Comparison of ENCODE assay signal across 8 cellular contexts in genomic region chr7:28180364-28181147, GRCh38. TPM values are rescaled to one million over a fixed set of nuclear protein-coding genes. Genes with fewer than 3 reads are reported as not detected.
DNase-seq lines count a peak whose midpoint lies in the region; ATAC-seq and TF ChIP-seq lines count a peak whose summit lies in the region.

JAZF1 (minus strand) TSS chr7:28180795.

- peaks cover 66% of the 10 kb centered on the region for H3K27me3 ChIP-seq in WERI-Rb-1 (ENCODE audit: insufficient read depth, low read depth, severe bottlenecking)
- H3K27me3 ChIP-seq in iPS-18a (ENCODE audit: control insufficient read depth, insufficient read depth, low read length), result peaks cover 25% of the 10 kb centered on the region
- H3K27me3 ChIP-seq in gastrocnemius medialis, result no peaks in the 10 kb centered on the region

- BruUV-seq in MCF 10A (replicated peaks; lab: Mats Ljungman, UMichigan), result no TSS peak

- intact Hi-C loops in MCF 10A (cut with micrococcal nuclease) (no loop called here), gastrocnemius medialis (cut with DNase I; ENCODE audit: low total_unique reads) (loop anchor here (2.0 to 5.0 kb wide), 2 partner anchors 72 to 227 kb away; no protein-coding TSS in a partner anchor)

- in situ Hi-C loops in gastrocnemius medialis (cut with MboI; ENCODE audit: low sequenced_read_pairs in 4 of 4), result no loop called here

- no peaks in the 10 kb centered on the region for H3K36me3 Mint-ChIP-seq in MCF 10A (ENCODE audit: insufficient read depth, unreplicated experiment)

- no peak for TF ChIP-seq CTCF in WERI-Rb-1 (IDR thresholded peaks at IDR 0.05; ENCODE audit: low read depth, low read length)
- no peak for TF ChIP-seq CTCF in MCF 10A (IDR thresholded peaks at IDR 0.05; ENCODE audit: unreplicated experiment)
- no peak for TF ChIP-seq CTCF in gastrocnemius medialis (IDR thresholded peaks at IDR 0.05 in 4 of 5, conservative IDR thresholded peaks at IDR 0.05 in 1 of 5)

- peaks cover 11% of the 10 kb centered on the region for H3K4me1 Mint-ChIP-seq in MCF 10A (ENCODE audit: insufficient read depth, unreplicated experiment)

- peak within 1 kb of the TSS; percentile 74 for H3K4me3 Mint-ChIP-seq in MCF 10A (ENCODE audit: unreplicated experiment)

- H3K27ac ChIP-seq in WERI-Rb-1 (no peak within 1 kb of the TSS), iPS-18a (ENCODE audit: low read length) (no peak within 1 kb of the TSS), gastrocnemius medialis (peak within 1 kb of the TSS; percentile 85 to 91 (median 88))

- no peak within 1 kb of the TSS for H3K9ac ChIP-seq in iPS-18a (ENCODE audit: low read length)

- H3K9me3 Mint-ChIP-seq in MCF 10A (ENCODE audit: unreplicated experiment), result no peaks in the 10 kb centered on the region

- H3K4me3 ChIP-seq in WERI-Rb-1 (ENCODE audit: low read depth, low read length), result peak within 1 kb of the TSS; percentile 47
- peak within 1 kb of the TSS; percentile 68 for H3K4me3 ChIP-seq in iPS-18a (ENCODE audit: low read length)
- peak within 1 kb of the TSS; percentile 89 to 98 (median 94) for H3K4me3 ChIP-seq in gastrocnemius medialis

- H3K27me3 Mint-ChIP-seq in MCF 10A (ENCODE audit: insufficient read depth, unreplicated experiment), result no peaks in the 10 kb centered on the region

- no peak for TF ChIP-seq POLR2A in gastrocnemius medialis (IDR thresholded peaks at IDR 0.05)

- peak; percentile 31 to 51 for ATAC-seq in gastrocnemius medialis
- no peak for ATAC-seq in HG03457 (IDR thresholded peaks at IDR 0.05; ENCODE audit: unreplicated experiment)
- no peak for ATAC-seq in GM18868 (IDR thresholded peaks at IDR 0.05; ENCODE audit: unreplicated experiment)

- CTCF ChIA-PET in MCF 10A (lab: Yijun Ruan, JAX), result interaction anchor here (0.8 kb wide), 1 partner anchor 52 kb away, joined by 3 read pairs; no protein-coding TSS in a partner anchor

- H3K9me3 ChIP-seq in WERI-Rb-1 (ENCODE audit: severe bottlenecking), result no peaks in the 10 kb centered on the region
- no peaks in the 10 kb centered on the region for H3K9me3 ChIP-seq in iPS-18a (ENCODE audit: control insufficient read depth, low read depth, low read length)
- no peaks in the 10 kb centered on the region for H3K9me3 ChIP-seq in gastrocnemius medialis

- H3K36me3 ChIP-seq in WERI-Rb-1, result no peaks in the 10 kb centered on the region
- H3K36me3 ChIP-seq in iPS-18a (ENCODE audit: control insufficient read depth, low read depth, low read length), result no peaks in the 10 kb centered on the region
- no peaks in the 10 kb centered on the region for H3K36me3 ChIP-seq in gastrocnemius medialis

- peaks cover 10% of the 10 kb centered on the region for H3K4me1 ChIP-seq in iPS-18a (ENCODE audit: control insufficient read depth, low read depth, low read length)
- peaks cover 18 to 21% of the 10 kb centered on the region in 2 donors for H3K4me1 ChIP-seq in gastrocnemius medialis

- DNase-seq in ELF-1 (ENCODE audit: low read depth, low spot score) (peak; percentile 38), NCI-H1105 (lab: John Stamatoyannopoulos, UW) (peak; percentile 69), WERI-Rb-1 (peak; percentile 40), MCF 10A (ENCODE audit: unreplicated experiment) (peak; percentile 39), gastrocnemius medialis (peak; percentile 40 to 46)

- POLR2A ChIA-PET in MCF 10A (lab: Yijun Ruan, JAX), result interaction anchor here (0.5 to 1.5 kb wide), 6 partner anchors 11 to 1243 kb away, joined by 3 to 6 read pairs (median 3); no protein-coding TSS in a partner anchor

- no peak within 1 kb of the TSS for H3K27ac Mint-ChIP-seq in MCF 10A (ENCODE audit: low read depth, unreplicated experiment)

RNA-seq across cellular contexts. Expression of gene JAZF1, which starts in this region (rescaled TPM):
- 14.2 and 16.9 TPM in 2 replicates for total RNA-seq in MCF 10A (2022)
- 1 to 10 TPM; 1.6 to 8.6 (median 5.3) TPM for total RNA-seq in gastrocnemius medialis

Comparison
In these comparisons a context has a peak if more than half of its experiments do, and no peak if none do; other contexts are left out.
1. H3K27ac ChIP-seq: peak in gastrocnemius medialis (4 of 4); none in WERI-Rb-1 (single experiment) and iPS-18a (single experiment).
2. ATAC-seq: peak in gastrocnemius medialis (2 of 2); none in HG03457 (single experiment) and GM18868 (single experiment).
3. Peak in every context shown above with its lines, with median percentiles within 50 percentile points of each other: DNase-seq and H3K4me3 ChIP-seq.